23 cellular contexts compared by ENCODE assay signal in the genomic region with DNA sequence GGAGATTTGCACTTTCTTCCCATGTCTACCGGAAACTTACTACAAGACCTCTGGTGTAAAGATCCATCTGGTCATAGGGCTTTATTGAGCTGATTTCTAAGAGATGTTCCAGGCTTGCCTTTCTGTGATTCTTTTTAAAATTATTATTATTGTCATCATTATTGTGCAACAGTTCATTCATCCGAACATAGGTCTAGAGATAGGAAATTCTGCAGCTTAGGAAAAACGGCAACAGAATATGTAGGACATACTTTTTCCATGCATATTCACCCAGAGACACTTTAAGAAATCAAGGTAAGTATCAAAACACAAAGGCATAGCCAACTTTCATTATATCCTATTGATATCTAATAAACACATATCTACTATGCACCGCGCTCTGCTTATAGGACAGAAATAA.
DNase-seq lines count a peak whose midpoint lies in the region; TF ChIP-seq lines count a peak whose summit lies in the region.
"Had no signal": no experiment of that assay in that cellular context is flagged by ENCODE, and none has a peak within 500 bp of the region (broad histone marks: within the 10 kb centered on the region; RNA-seq: fewer than 3 reads in every experiment).

No MANE protein-coding gene starts in this region.

- peaks cover 19% of the 10 kb centered on the region for H3K4me1 Mint-ChIP-seq in MCF 10A (ENCODE audit: insufficient read depth, unreplicated experiment)

- no peak overlapping the region for H3K4me3 Mint-ChIP-seq in MCF 10A (ENCODE audit: unreplicated experiment)
- H3K4me3 Mint-ChIP-seq: CD8-positive, alpha-beta T cell had no signal

- H3K36me3 ChIP-seq in breast epithelium: no peaks in the 10 kb centered on the region
- no peaks in the 10 kb centered on the region for H3K36me3 ChIP-seq in OCI-LY7 (ENCODE audit: insufficient read depth, low read length)
- H3K36me3 ChIP-seq in neutrophil: no peaks in the 10 kb centered on the region
- H3K36me3 ChIP-seq: Peyer's patch had no signal

- H3K27ac ChIP-seq in breast epithelium (no peak overlapping the region), OCI-LY7 (ENCODE audit: low read depth, low read length, poor library complexity, severe bottlenecking) (no peak overlapping the region), neutrophil (peak overlapping the region; percentile 79)
- H3K27ac ChIP-seq: HL-60 had no signal

- peak overlapping the region; percentile 49; the same call in 1 of the 2 replicates for H3K4me2 ChIP-seq in OCI-LY7 (ENCODE audit: low read length)
- H3K4me2 ChIP-seq: SK-N-SH had no signal

- no peak overlapping the region for H2AFZ ChIP-seq in OCI-LY7 (ENCODE audit: low read length)

- no peaks in the 10 kb centered on the region for H3K9me2 ChIP-seq in OCI-LY7 (ENCODE audit: insufficient read depth, low read length)
- H3K9me2 ChIP-seq: SK-N-SH had no signal

- intact Hi-C loops in MCF 10A (cut with micrococcal nuclease) (no loop called here), breast epithelium (cut with DNase I; ENCODE audit: low total_unique reads) (no loop called here), OCI-LY7 (cut with micrococcal nuclease; ENCODE audit: unreplicated experiment) (no loop called here)

- H3K4me3 ChIP-seq in breast epithelium: no peak overlapping the region
- H3K4me3 ChIP-seq in OCI-LY7 (ENCODE audit: low read depth, low read length, poor library complexity, severe bottlenecking): no peak overlapping the region
- no peak overlapping the region for H3K4me3 ChIP-seq in neutrophil (ENCODE audit: low read depth in 1 of 2, low read length in 1 of 2)
- H3K4me3 ChIP-seq: Peyer's patch had no signal

- H3K9me3 Mint-ChIP-seq in MCF 10A (ENCODE audit: unreplicated experiment): peaks cover 8% of the 10 kb centered on the region
- H3K9me3 Mint-ChIP-seq: CD8-positive, alpha-beta T cell had no signal

- peak overlapping the region; percentile 48 for H3K27ac Mint-ChIP-seq in MCF 10A (ENCODE audit: low read depth, unreplicated experiment)
- H3K27ac Mint-ChIP-seq: CD8-positive, alpha-beta T cell had no signal

- no peaks in the 10 kb centered on the region for H3K9me3 ChIP-seq in breast epithelium
- no peaks in the 10 kb centered on the region for H3K9me3 ChIP-seq in OCI-LY7 (ENCODE audit: low read length)
- H3K9me3 ChIP-seq in neutrophil: no peaks in the 10 kb centered on the region
- H3K9me3 ChIP-seq: Caco-2, Peyer's patch, SK-N-SH had no signal

- POLR2A ChIA-PET in MCF 10A (lab: Yijun Ruan, JAX) (no interaction called here), OCI-LY7 (lab: Charles Lee) (interaction anchor here (0.6 kb wide), 1 partner anchor 184 kb away, joined by 3 read pairs; no protein-coding TSS in a partner anchor)

- H3K27me3 Mint-ChIP-seq in MCF 10A (ENCODE audit: insufficient read depth, unreplicated experiment): no peaks in the 10 kb centered on the region

- DNase-seq in MCF 10A (ENCODE audit: unreplicated experiment) (no peak), breast epithelium (ENCODE audit: low spot score in 2 of 2) (no peak), OCI-LY7 (ENCODE audit: low spot score) (no peak), SIG-M5 (lab: John Stamatoyannopoulos, UW) (no peak), LoVo (ENCODE audit: low spot score) (no peak)
- no peak for DNase-seq in activated effector memory CD4-positive, alpha-beta T cell treated with anti-CD3 and anti-CD28 coated beads, Interleukin-2, amount 50 U/mL, for 16 hours
- DNase-seq: C1 segment of cervical spinal cord; Caco-2; CD8-positive, alpha-beta T cell; GF-D8; MM.1S; NCI-H1092; NCI-H1417 treated with DMSO at 0.1 percent for 48 hours; NCI-H1694 treated with DMSO at 0.1 percent for 48 hours; NCI-H2081; NCI-H2227 treated with DMSO at 0.1 percent for 48 hours; NCI-H526 treated with DMSO at 0.1 percent for 48 hours; OCI-M1; SK-N-SH; SW 1271 had no signal

- TF ChIP-seq CTCF in MCF 10A (IDR thresholded peaks at IDR 0.05; ENCODE audit: unreplicated experiment) (no peak), breast epithelium (IDR thresholded peaks at IDR 0.05) (no peak), OCI-LY7 (conservative IDR thresholded peaks at IDR 0.05; ENCODE audit: low read length) (no peak), neutrophil (IDR thresholded peaks at IDR 0.05) (no peak)

- CTCF ChIA-PET in MCF 10A (lab: Yijun Ruan, JAX) (no interaction called here), OCI-LY7 (lab: Charles Lee; ENCODE audit: unreplicated experiment) (no interaction called here)

- H3K4me1 ChIP-seq in breast epithelium (no peaks in the 10 kb centered on the region), OCI-LY7 (ENCODE audit: insufficient read depth, low read length, poor library complexity, severe bottlenecking) (peaks cover 18% of the 10 kb centered on the region), neutrophil (ENCODE audit: control insufficient read depth in 1 of 2, insufficient read depth in 1 of 2, low read depth in 1 of 2, low read length in 1 of 2) (peaks cover 65 to 77% of the 10 kb centered on the region in 2 experiments)
- H3K4me1 ChIP-seq: Caco-2 had no signal

- no peaks in the 10 kb centered on the region for H3K79me2 ChIP-seq in OCI-LY7 (ENCODE audit: insufficient read depth, low read depth, low read length)

- no peak for TF ChIP-seq POLR2A in breast epithelium (IDR thresholded peaks at IDR 0.05)

- no peaks in the 10 kb centered on the region for H4K20me1 ChIP-seq in OCI-LY7 (ENCODE audit: insufficient read depth, low read length)

- H3K27me3 ChIP-seq in breast epithelium (no peaks in the 10 kb centered on the region), neutrophil (no peaks in the 10 kb centered on the region)
- H3K27me3 ChIP-seq: Peyer's patch had no signal

- peaks cover 6% of the 10 kb centered on the region for H3K36me3 Mint-ChIP-seq in MCF 10A (ENCODE audit: insufficient read depth, unreplicated experiment)
- H3K36me3 Mint-ChIP-seq: CD8-positive, alpha-beta T cell had no signal

- BruUV-seq in MCF 10A (replicated peaks; lab: Mats Ljungman, UMichigan) (no TSS peak), OCI-LY7 (replicated peaks; lab: Mats Ljungman, UMichigan) (no TSS peak)
